In the genomic region with DNA sequence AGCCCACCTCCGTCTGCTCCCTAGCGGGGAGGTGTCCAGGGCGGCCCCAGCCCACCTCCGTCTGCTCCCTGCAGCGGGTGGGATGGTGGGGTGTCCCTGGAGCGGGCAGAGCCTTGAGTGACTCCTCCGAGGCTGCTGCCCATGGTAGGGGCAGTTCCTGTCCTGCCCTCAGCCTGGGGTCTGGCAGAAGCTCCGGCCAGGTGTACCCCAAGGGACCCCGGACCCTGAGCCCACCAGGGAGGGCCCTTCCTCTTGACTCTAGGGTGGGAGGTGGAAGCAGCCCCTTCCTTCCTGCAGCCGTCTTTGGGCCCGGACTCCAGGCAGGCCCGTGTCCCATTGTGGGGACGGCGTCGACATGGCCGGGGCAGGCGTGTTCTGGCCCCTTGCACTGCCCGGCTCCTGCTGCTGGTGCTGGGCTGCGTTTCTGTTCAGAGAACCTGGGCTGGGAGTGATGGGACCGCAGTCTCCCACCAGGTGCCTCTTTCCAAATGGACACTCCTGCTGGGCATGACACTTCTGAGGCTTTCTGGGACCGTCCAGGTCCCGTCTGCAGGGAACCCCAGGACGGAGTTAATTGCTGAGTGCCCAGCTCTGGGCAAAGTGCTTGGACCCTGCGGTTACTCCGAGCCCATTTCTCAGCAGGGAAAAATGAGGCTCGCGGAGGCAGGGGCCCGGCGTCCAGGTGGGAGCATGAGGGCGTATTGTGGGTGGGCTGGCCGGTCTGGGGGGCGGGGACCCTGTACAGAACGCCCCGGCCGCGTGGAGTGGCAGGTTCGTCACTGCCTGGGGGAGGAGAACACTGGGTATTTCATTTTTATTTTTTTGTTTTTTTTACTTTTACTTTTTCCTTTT, we compare ENCODE assay signal across 1 cellular context.
TF ChIP-seq lines count a peak whose summit lies in the region.

No MANE protein-coding gene starts in this region.

TF ChIP-seq in HepG2, 621 proteins besides CTCF, POLR2A, EP300 and RAD21:
- TF ChIP-seq HIC2 (CRISPR knock-in tag; IDR thresholded peaks at IDR 0.05; ENCODE audit: low read depth) (no peak), ZNF232 (CRISPR knock-in tag; IDR thresholded peaks at IDR 0.05; ENCODE audit: borderline replicate concordance) (no peak), ZNF629 (CRISPR knock-in tag; conservative IDR thresholded peaks at IDR 0.05) (peak; percentile 89), NCOA1 (CRISPR knock-in tag; IDR thresholded peaks at IDR 0.05) (no peak), DR1 (CRISPR knock-in tag; IDR thresholded peaks at IDR 0.05) (no peak), KDM5B (CRISPR knock-in tag; IDR thresholded peaks at IDR 0.05; ENCODE audit: borderline replicate concordance) (0 out of 2 replicates have a peak, but pooled peaks have one; percentile 38), ARNT2 (CRISPR knock-in tag; IDR thresholded peaks at IDR 0.05; ENCODE audit: low read depth) (no peak), TOE1 (CRISPR knock-in tag; IDR thresholded peaks at IDR 0.05) (no peak), AGO2 (optimal IDR thresholded peaks at IDR 0.05; ENCODE audit: low read depth, low read length) (peak; percentile 95), AKAP8 (CRISPR knock-in tag; IDR thresholded peaks at IDR 0.05) (0 out of 2 replicates have a peak, but pooled peaks have one; percentile 35), CSRNP1 (CRISPR knock-in tag; IDR thresholded peaks at IDR 0.05) (no peak), ZBTB10 (CRISPR knock-in tag; IDR thresholded peaks at IDR 0.05; ENCODE audit: borderline replicate concordance) (no peak), ZMYM2 (CRISPR knock-in tag; IDR thresholded peaks at IDR 0.05) (no peak), RBM22 (optimal IDR thresholded peaks at IDR 0.05; ENCODE audit: low read length) (peak; percentile 59), HNRNPUL1 (IDR thresholded peaks at IDR 0.05; ENCODE audit: low read depth, low read length) (no peak), TGIF2 (CRISPR knock-in tag; IDR thresholded peaks at IDR 0.05) (no peak), ASH2L (IDR thresholded peaks at IDR 0.05; ENCODE audit: insufficient read length, low read depth, low read length) (no peak), ZMYM3 (CRISPR knock-in tag; IDR thresholded peaks at IDR 0.05) (peak; percentile 53), ZFP36 (IDR thresholded peaks at IDR 0.05; ENCODE audit: borderline replicate concordance, low read depth, low read length, partially characterized antibody) (no peak), MLLT10 (CRISPR knock-in tag; IDR thresholded peaks at IDR 0.05) (no peak), ZBTB33 (CRISPR knock-in tag; IDR thresholded peaks at IDR 0.05) (peak; percentile 79), MXD4 (CRISPR knock-in tag; IDR thresholded peaks at IDR 0.05) (no peak), SSRP1 (CRISPR knock-in tag; IDR thresholded peaks at IDR 0.05) (0 out of 2 replicates have a peak, but pooled peaks have one; percentile 33), HOXA3 (CRISPR knock-in tag; IDR thresholded peaks at IDR 0.05) (no peak), MED8 (CRISPR knock-in tag; IDR thresholded peaks at IDR 0.05; ENCODE audit: insufficient replicate concordance) (peak; percentile 40), HIVEP1 (CRISPR knock-in tag; IDR thresholded peaks at IDR 0.05) (peak; percentile 56), TBP (CRISPR knock-in tag; IDR thresholded peaks at IDR 0.05) (no peak)
- TF ChIP-seq, protein P1, sequence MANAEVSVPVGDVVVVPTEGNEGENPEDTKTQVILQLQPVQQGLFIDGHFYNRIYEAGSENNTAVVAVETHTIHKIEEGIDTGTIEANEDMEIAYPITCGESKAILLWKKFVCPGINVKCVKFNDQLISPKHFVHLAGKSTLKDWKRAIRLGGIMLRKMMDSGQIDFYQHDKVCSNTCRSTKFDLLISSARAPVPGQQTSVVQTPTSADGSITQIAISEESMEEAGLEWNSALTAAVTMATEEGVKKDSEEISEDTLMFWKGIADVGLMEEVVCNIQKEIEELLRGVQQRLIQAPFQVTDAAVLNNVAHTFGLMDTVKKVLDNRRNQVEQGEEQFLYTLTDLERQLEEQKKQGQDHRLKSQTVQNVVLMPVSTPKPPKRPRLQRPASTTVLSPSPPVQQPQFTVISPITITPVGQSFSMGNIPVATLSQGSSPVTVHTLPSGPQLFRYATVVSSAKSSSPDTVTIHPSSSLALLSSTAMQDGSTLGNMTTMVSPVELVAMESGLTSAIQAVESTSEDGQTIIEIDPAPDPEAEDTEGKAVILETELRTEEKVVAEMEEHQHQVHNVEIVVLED (CRISPR knock-in tag; IDR thresholded peaks at IDR 0.05; ENCODE audit: borderline replicate concordance) = no peak
- TF ChIP-seq, protein P2, sequence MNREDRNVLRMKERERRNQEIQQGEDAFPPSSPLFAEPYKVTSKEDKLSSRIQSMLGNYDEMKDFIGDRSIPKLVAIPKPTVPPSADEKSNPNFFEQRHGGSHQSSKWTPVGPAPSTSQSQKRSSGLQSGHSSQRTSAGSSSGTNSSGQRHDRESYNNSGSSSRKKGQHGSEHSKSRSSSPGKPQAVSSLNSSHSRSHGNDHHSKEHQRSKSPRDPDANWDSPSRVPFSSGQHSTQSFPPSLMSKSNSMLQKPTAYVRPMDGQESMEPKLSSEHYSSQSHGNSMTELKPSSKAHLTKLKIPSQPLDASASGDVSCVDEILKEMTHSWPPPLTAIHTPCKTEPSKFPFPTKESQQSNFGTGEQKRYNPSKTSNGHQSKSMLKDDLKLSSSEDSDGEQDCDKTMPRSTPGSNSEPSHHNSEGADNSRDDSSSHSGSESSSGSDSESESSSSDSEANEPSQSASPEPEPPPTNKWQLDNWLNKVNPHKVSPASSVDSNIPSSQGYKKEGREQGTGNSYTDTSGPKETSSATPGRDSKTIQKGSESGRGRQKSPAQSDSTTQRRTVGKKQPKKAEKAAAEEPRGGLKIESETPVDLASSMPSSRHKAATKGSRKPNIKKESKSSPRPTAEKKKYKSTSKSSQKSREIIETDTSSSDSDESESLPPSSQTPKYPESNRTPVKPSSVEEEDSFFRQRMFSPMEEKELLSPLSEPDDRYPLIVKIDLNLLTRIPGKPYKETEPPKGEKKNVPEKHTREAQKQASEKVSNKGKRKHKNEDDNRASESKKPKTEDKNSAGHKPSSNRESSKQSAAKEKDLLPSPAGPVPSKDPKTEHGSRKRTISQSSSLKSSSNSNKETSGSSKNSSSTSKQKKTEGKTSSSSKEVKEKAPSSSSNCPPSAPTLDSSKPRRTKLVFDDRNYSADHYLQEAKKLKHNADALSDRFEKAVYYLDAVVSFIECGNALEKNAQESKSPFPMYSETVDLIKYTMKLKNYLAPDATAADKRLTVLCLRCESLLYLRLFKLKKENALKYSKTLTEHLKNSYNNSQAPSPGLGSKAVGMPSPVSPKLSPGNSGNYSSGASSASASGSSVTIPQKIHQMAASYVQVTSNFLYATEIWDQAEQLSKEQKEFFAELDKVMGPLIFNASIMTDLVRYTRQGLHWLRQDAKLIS (CRISPR knock-in tag; IDR thresholded peaks at IDR 0.05) = no peak
- TF ChIP-seq, protein P3, sequence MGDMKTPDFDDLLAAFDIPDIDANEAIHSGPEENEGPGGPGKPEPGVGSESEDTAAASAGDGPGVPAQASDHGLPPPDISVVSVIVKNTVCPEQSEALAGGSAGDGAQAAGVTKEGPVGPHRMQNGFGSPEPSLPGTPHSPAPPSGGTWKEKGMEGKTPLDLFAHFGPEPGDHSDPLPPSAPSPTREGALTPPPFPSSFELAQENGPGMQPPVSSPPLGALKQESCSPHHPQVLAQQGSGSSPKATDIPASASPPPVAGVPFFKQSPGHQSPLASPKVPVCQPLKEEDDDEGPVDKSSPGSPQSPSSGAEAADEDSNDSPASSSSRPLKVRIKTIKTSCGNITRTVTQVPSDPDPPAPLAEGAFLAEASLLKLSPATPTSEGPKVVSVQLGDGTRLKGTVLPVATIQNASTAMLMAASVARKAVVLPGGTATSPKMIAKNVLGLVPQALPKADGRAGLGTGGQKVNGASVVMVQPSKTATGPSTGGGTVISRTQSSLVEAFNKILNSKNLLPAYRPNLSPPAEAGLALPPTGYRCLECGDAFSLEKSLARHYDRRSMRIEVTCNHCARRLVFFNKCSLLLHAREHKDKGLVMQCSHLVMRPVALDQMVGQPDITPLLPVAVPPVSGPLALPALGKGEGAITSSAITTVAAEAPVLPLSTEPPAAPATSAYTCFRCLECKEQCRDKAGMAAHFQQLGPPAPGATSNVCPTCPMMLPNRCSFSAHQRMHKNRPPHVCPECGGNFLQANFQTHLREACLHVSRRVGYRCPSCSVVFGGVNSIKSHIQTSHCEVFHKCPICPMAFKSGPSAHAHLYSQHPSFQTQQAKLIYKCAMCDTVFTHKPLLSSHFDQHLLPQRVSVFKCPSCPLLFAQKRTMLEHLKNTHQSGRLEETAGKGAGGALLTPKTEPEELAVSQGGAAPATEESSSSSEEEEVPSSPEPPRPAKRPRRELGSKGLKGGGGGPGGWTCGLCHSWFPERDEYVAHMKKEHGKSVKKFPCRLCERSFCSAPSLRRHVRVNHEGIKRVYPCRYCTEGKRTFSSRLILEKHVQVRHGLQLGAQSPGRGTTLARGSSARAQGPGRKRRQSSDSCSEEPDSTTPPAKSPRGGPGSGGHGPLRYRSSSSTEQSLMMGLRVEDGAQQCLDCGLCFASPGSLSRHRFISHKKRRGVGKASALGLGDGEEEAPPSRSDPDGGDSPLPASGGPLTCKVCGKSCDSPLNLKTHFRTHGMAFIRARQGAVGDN (CRISPR knock-in tag; IDR thresholded peaks at IDR 0.05) = peak; percentile 28
